8 cellular contexts compared by ENCODE assay signal in the genomic region with DNA sequence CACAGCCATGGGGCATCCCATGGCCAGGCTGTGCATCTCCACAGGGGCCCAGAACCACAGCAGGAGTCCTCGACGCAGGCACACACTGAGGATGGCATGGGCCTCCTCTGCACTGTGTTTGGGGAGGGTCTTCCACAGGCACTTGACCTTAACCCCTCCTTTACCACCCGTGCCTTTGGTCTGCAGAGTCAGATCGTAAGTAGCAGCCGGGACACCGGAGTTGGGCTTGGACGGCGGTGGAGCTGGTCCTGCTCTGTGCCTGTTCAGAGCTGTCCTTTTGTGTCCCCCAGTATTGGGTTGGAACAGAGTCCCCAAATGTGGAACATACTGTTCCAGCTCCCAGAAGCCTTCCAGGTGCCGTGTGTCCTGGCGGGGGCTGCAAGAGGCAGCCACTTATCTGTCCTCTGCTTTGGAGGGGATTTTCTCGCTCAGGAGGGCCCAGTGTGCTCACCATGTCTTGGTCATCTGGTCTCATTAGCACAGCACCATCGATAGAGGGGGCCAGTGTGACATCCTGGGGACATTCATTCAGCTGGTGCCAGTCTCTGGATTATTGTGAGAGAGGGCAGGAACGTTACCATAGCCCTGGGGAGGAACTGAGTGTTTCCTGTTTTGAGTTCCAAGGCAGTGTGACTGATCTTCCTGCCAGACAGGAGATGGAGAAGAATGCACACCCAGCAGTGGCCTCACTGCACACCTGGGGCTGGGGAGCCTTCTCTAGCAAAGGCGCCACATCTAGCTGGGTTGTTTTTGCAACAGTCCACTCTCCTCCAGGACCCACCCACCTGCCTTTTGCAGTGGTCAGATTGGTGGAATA. TPM values are rescaled to one million over a fixed set of nuclear protein-coding genes. Genes with fewer than 3 reads are reported as not detected.
DNase-seq lines count a peak whose midpoint lies in the region; ATAC-seq and TF ChIP-seq lines count a peak whose summit lies in the region.

No MANE protein-coding gene starts in this region.

- H3K79me1 ChIP-seq in neuronal stem cell (ENCODE audit: low read depth, low read length): peaks cover 3% of the 10 kb centered on the region

- H3K4me3 ChIP-seq in fibroblast of lung (replicated peaks in 1 of 4; ENCODE audit: control extremely low read depth in 1 of 4, insufficient read depth in 1 of 4, low read depth in 3 of 4, low read length in 4 of 4) (no peak overlapping the region), neuronal stem cell (ENCODE audit: low read length in 2 of 2) (no peak overlapping the region)

- H2BK5ac ChIP-seq in neuronal stem cell (ENCODE audit: low read length): no peak overlapping the region

- H3K9me3 Mint-ChIP-seq in activated CD8-positive, alpha-beta T cell treated with anti-CD3 and anti-CD28 coated beads, Interleukin-2, amount 10 ng/mL, durations not matched to agents 7 days and 5 days (ENCODE audit: insufficient read depth): no peaks in the 10 kb centered on the region

- H3K27ac Mint-ChIP-seq in activated CD8-positive, alpha-beta T cell treated with anti-CD3 and anti-CD28 coated beads, Interleukin-2, amount 10 ng/mL, durations not matched to agents 7 days and 5 days: peak overlapping the region; percentile 60

- H3K9me3 ChIP-seq in fibroblast of lung (ENCODE audit: control insufficient read depth, insufficient read depth, low read depth, low read length) (no peaks in the 10 kb centered on the region), neuronal stem cell (replicated peaks in 1 of 2; ENCODE audit: control insufficient read depth in 2 of 2, insufficient read depth in 1 of 2, low read depth in 1 of 2, low read length in 2 of 2) (no peaks in the 10 kb centered on the region)

- no peak overlapping the region for H3K4me2 ChIP-seq in fibroblast of lung (ENCODE audit: extremely low read depth, insufficient read depth, low read length)
- no peak overlapping the region for H3K4me2 ChIP-seq in neuronal stem cell (ENCODE audit: insufficient read depth, low read length, poor library complexity, severe bottlenecking)

- peak overlapping the region; percentile 96 for H2BK15ac ChIP-seq in neuronal stem cell (ENCODE audit: low read length)

- CTCF ChIA-PET in activated CD8-positive, alpha-beta T cell treated with anti-CD3 and anti-CD28 coated beads, Interleukin-2, amount 10 ng/mL, durations not matched to agents 7 days and 5 days (lab: Charles Lee): interaction anchor here (0.6 to 5.3 kb wide), 14 partner anchors 9 to 260 kb away, joined by 3 to 90 read pairs (median 4); partner anchors contain the start of gene IL17REL

- H4K8ac ChIP-seq in neuronal stem cell (ENCODE audit: low read depth, low read length): no peak overlapping the region

- DNase-seq in COLO668 (lab: John Stamatoyannopoulos, UW; ENCODE audit: unreplicated experiment) (peak; percentile 70), NCI-H460 (ENCODE audit: extremely low read depth, low read depth) (peak; percentile 77), fibroblast of lung (ENCODE audit: low read depth in 2 of 2) (peak; percentile 20 to 64), neuronal stem cell (ENCODE audit: low spot score) (no peak), amniotic stem cell (lab: John Stamatoyannopoulos, UW) (no peak)
- peak; percentile 63 for DNase-seq in activated CD8-positive, alpha-beta T cell treated with anti-CD3 and anti-CD28 coated beads, Interleukin-2, amount 10 ng/mL, durations not matched to agents 7 days and 5 days

- peak overlapping the region; percentile 96 for H2AK5ac ChIP-seq in neuronal stem cell (ENCODE audit: low read depth, low read length)

- H3K79me2 ChIP-seq in fibroblast of lung (ENCODE audit: control insufficient read depth, insufficient read depth, low read length): no peaks in the 10 kb centered on the region

- H2BK12ac ChIP-seq in neuronal stem cell (ENCODE audit: low read length): peak overlapping the region; percentile 59

- peaks cover 10% of the 10 kb centered on the region for H3K4me1 ChIP-seq in fibroblast of lung (ENCODE audit: control insufficient read depth, extremely low read depth, insufficient read depth, low read length)
- H3K4me1 ChIP-seq in neuronal stem cell (ENCODE audit: control insufficient read depth in 2 of 2, insufficient read depth in 1 of 2, low read depth in 1 of 2, low read length in 2 of 2): peaks cover 5 to 7% of the 10 kb centered on the region in 2 donors

- H3K18ac ChIP-seq in neuronal stem cell (ENCODE audit: low read length): peak overlapping the region; percentile 44

- no peak overlapping the region for H3K14ac ChIP-seq in neuronal stem cell (ENCODE audit: low read length)

- no CpG with 5 or more reads among the region's 14 CpGs for WGBS in neuronal stem cell (ENCODE audit: extremely low coverage in 2 of 2, insufficient read length in 2 of 2, insufficient replicate concordance in 1 of 2), 2 donors

- H2BK120ac ChIP-seq in neuronal stem cell (ENCODE audit: low read depth, low read length): no peak overlapping the region

- ATAC-seq in GM21825 (IDR thresholded peaks at IDR 0.05; ENCODE audit: unreplicated experiment): peak; percentile 37
- no peak for ATAC-seq in activated CD8-positive, alpha-beta T cell treated with anti-CD3 and anti-CD28 coated beads, Interleukin-2, amount 10 ng/mL, durations not matched to agents 7 days and 5 days
- ATAC-seq in GM19463 (IDR thresholded peaks at IDR 0.05; ENCODE audit: unreplicated experiment): no peak

- no peak overlapping the region for H4K91ac ChIP-seq in neuronal stem cell (ENCODE audit: low read depth, low read length, poor library complexity)

- H3K27me3 Mint-ChIP-seq in activated CD8-positive, alpha-beta T cell treated with anti-CD3 and anti-CD28 coated beads, Interleukin-2, amount 10 ng/mL, durations not matched to agents 7 days and 5 days (ENCODE audit: low read depth): no peaks in the 10 kb centered on the region

- H4K20me1 ChIP-seq in fibroblast of lung (ENCODE audit: control insufficient read depth, extremely low read depth, insufficient read depth, low read length): no peaks in the 10 kb centered on the region

- H3K36me3 ChIP-seq in fibroblast of lung (ENCODE audit: control insufficient read depth, insufficient read depth, low read length) (peaks cover 2% of the 10 kb centered on the region), neuronal stem cell (replicated peaks in 1 of 2; ENCODE audit: control insufficient read depth in 2 of 2, insufficient read depth in 2 of 2, low read length in 2 of 2) (no peaks in the 10 kb centered on the region)

- no peak overlapping the region for H3K4ac ChIP-seq in neuronal stem cell (ENCODE audit: low read length)

- POLR2A ChIA-PET in activated CD8-positive, alpha-beta T cell treated with anti-CD3 and anti-CD28 coated beads, Interleukin-2, amount 10 ng/mL, durations not matched to agents 7 days and 5 days (lab: Charles Lee): interaction anchor here (0.8 to 1.2 kb wide), 3 partner anchors 9 to 100 kb away, joined by 3 read pairs; partner anchors contain the start of gene PIM3

- TF ChIP-seq CTCF in fibroblast of lung (conservative IDR thresholded peaks at IDR 0.05 in 1 of 2, IDR thresholded peaks at IDR 0.05 in 1 of 2; ENCODE audit: low read depth in 1 of 2, low read length in 2 of 2): peak; percentile 33 to 52

- H3K9ac ChIP-seq in fibroblast of lung (ENCODE audit: insufficient read depth, low read length): no peak overlapping the region
- H3K9ac ChIP-seq in neuronal stem cell (ENCODE audit: low read depth, low read length, poor library complexity): peak overlapping the region; percentile 72

- no peak overlapping the region for H3K27ac ChIP-seq in fibroblast of lung (ENCODE audit: insufficient read depth, low read length)
- H3K27ac ChIP-seq in neuronal stem cell (replicated peaks; ENCODE audit: low read length): no peak overlapping the region

- peaks cover 5% of the 10 kb centered on the region for H3K36me3 Mint-ChIP-seq in activated CD8-positive, alpha-beta T cell treated with anti-CD3 and anti-CD28 coated beads, Interleukin-2, amount 10 ng/mL, durations not matched to agents 7 days and 5 days (ENCODE audit: low read depth)

- no peaks in the 10 kb centered on the region for H3K27me3 ChIP-seq in fibroblast of lung (ENCODE audit: control insufficient read depth, insufficient read depth, low read length)
- peaks cover 0 to 12% (median 10%) of the 10 kb centered on the region in 3 experiments for H3K27me3 ChIP-seq in neuronal stem cell (ENCODE audit: control insufficient read depth in 3 of 3, insufficient read depth in 3 of 3, low read depth in 1 of 3, low read length in 3 of 3)

- H3K23ac ChIP-seq in neuronal stem cell (ENCODE audit: low read depth, low read length, poor library complexity): peak overlapping the region; percentile 85

- H3K4me3 Mint-ChIP-seq in activated CD8-positive, alpha-beta T cell treated with anti-CD3 and anti-CD28 coated beads, Interleukin-2, amount 10 ng/mL, durations not matched to agents 7 days and 5 days: no peak overlapping the region

- peaks cover 35% of the 10 kb centered on the region for H3K4me1 Mint-ChIP-seq in activated CD8-positive, alpha-beta T cell treated with anti-CD3 and anti-CD28 coated beads, Interleukin-2, amount 10 ng/mL, durations not matched to agents 7 days and 5 days (ENCODE audit: low read depth)

- no peak overlapping the region for H2AFZ ChIP-seq in fibroblast of lung (ENCODE audit: low read length)
- H2AFZ ChIP-seq in neuronal stem cell (ENCODE audit: low read length): no peak overlapping the region

RNA-seq across cellular contexts. Expression of gene CRELD2, which starts 12.4 kb away (rescaled TPM):
- 23.4 and 25.9 TPM in 2 replicates for total RNA-seq in NCI-H460 (2014; rRNA removed; shearing (Covaris generic))
- 87.1 and 103 TPM in 2 replicates for polyA plus RNA-seq in NCI-H460 (2014; cell fraction: nucleus; rRNA removed)
- 10 to 100 TPM; 58.0 to 58.1 TPM for total RNA-seq in activated CD8-positive, alpha-beta T cell treated with anti-CD3 and anti-CD28 coated beads, Interleukin-2, amount 10 ng/mL, durations not matched to agents 7 days and 5 days
- total RNA-seq in fibroblast of lung: 41.3 and 56.6 TPM in 2 replicates
- polyA plus RNA-seq in fibroblast of lung: 45.3 and 50.9 TPM in 2 replicates
- 55.8 and 68.2 TPM in 2 replicates for polyA plus RNA-seq in fibroblast of lung (2012)
- 6.0 and 12.3 TPM in 2 replicates for polyA minus RNA-seq in fibroblast of lung (ENCODE audit: low replicate concordance)
- 12.6 TPM for polyA plus RNA-seq in neuronal stem cell (2013, experiment 1 of 2)
- polyA plus RNA-seq in neuronal stem cell (2013, experiment 2 of 2): 12.2 TPM

RNA-seq across cellular contexts. Expression of gene ALG12, which starts 12.6 kb away (rescaled TPM):
- 10.7 and 12.9 TPM in 2 replicates for total RNA-seq in NCI-H460 (2014; rRNA removed; shearing (Covaris generic))
- 21.0 and 24.1 TPM in 2 replicates for polyA plus RNA-seq in NCI-H460 (2014; cell fraction: nucleus; rRNA removed)
- total RNA-seq in activated CD8-positive, alpha-beta T cell treated with anti-CD3 and anti-CD28 coated beads, Interleukin-2, amount 10 ng/mL, durations not matched to agents 7 days and 5 days: 10 to 100 TPM; 16.3 to 17.4 TPM
- 19.0 and 21.3 TPM in 2 replicates for total RNA-seq in fibroblast of lung
- 9.6 and 10.5 TPM in 2 replicates for polyA plus RNA-seq in fibroblast of lung
- 16.4 and 16.8 TPM in 2 replicates for polyA plus RNA-seq in fibroblast of lung (2012)
- 18.8 and 19.1 TPM in 2 replicates for polyA minus RNA-seq in fibroblast of lung (ENCODE audit: low replicate concordance)
- polyA plus RNA-seq in neuronal stem cell (2013, experiment 1 of 2): 9.3 TPM
- polyA plus RNA-seq in neuronal stem cell (2013, experiment 2 of 2): 9.1 TPM

RNA-seq across cellular contexts. Expression of gene PIM3, which starts 29.8 kb away (rescaled TPM):
- total RNA-seq in NCI-H460 (2014; rRNA removed; shearing (Covaris generic)): 33.0 and 48.3 TPM in 2 replicates
- polyA plus RNA-seq in NCI-H460 (2014; cell fraction: nucleus; rRNA removed): 109 and 112 TPM in 2 replicates
- 10 to 100 TPM; 45.1 to 45.7 TPM for total RNA-seq in activated CD8-positive, alpha-beta T cell treated with anti-CD3 and anti-CD28 coated beads, Interleukin-2, amount 10 ng/mL, durations not matched to agents 7 days and 5 days
- 40.1 and 47.7 TPM in 2 replicates for total RNA-seq in fibroblast of lung
- polyA plus RNA-seq in fibroblast of lung: 6.8 and 8.0 TPM in 2 replicates
- polyA plus RNA-seq in fibroblast of lung (2012): 14.3 and 19.7 TPM in 2 replicates
- polyA minus RNA-seq in fibroblast of lung (ENCODE audit: low replicate concordance): 4.2 and 8.5 TPM in 2 replicates
- 38.0 TPM for polyA plus RNA-seq in neuronal stem cell (2013, experiment 1 of 2)
- polyA plus RNA-seq in neuronal stem cell (2013, experiment 2 of 2): 37.0 TPM

Comparison
In these comparisons a context has a peak if more than half of its experiments do, and no peak if none do; other contexts are left out.
1. DNase-seq: peak in COLO668 (single experiment), NCI-H460 (single experiment), activated CD8-positive, alpha-beta T cell treated with anti-CD3 and anti-CD28 coated beads, Interleukin-2, amount 10 ng/mL, durations not matched to agents 7 days and 5 days (single experiment) and fibroblast of lung (2 of 2); none in neuronal stem cell (single experiment) and amniotic stem cell (single experiment).